ENCODE assay signal across 25 cellular contexts in genomic region chr2:144351687-144352086, GRCh38.
"Had no signal": no experiment of that assay in that cellular context is flagged by ENCODE, and none has a peak within 500 bp of the region (broad histone marks: within the 10 kb centered on the region; RNA-seq: fewer than 3 reads in every experiment).

No MANE protein-coding gene starts in this region.

- H3K9me3 ChIP-seq: adrenal gland, ascending aorta, esophagus squamous epithelium, gastroesophageal sphincter, right lobe of liver, transverse colon, uterus had no signal

- H3K4me3 Mint-ChIP-seq: activated CD8-positive, alpha-beta T cell treated with anti-CD3 and anti-CD28 coated beads, Interleukin-2, amount 10 ng/mL, durations not matched to agents 7 days and 5 days; activated naive CD8-positive, alpha-beta T cell; activated T-helper 17 cell treated with anti-CD3 and anti-CD28 coated beads, Interleukin-2, amount 50 U/mL, for 72 hours; nephron; stimulated activated memory B cell treated with anti-CD40 and anti-IgM and Interleukin-4, amounts not matched to agents 10 μg/mL and 1 μg/mL and 100 μg/mL, for 72 hours; T-helper 2 cell treated with Interferon-gamma antibody and Interleukin-4, amounts not matched to agents 5 μg/mL and 100 μg/mL, for 36 hours had no signal

- H3K27me3 Mint-ChIP-seq: activated naive CD8-positive, alpha-beta T cell; activated T-helper 17 cell treated with anti-CD3 and anti-CD28 coated beads, Interleukin-2, amount 50 U/mL, for 72 hours; stimulated activated memory B cell treated with anti-CD40 and anti-IgM and Interleukin-4, amounts not matched to agents 10 μg/mL and 1 μg/mL and 100 μg/mL, for 72 hours had no signal

- H3K36me3 Mint-ChIP-seq: stimulated activated memory B cell treated with anti-CD40 and anti-IgM and Interleukin-4, amounts not matched to agents 10 μg/mL and 1 μg/mL and 100 μg/mL, for 72 hours had no signal

- FAIRE-seq: islet of Langerhans, small intestine had no signal

- H3K36me3 ChIP-seq: adrenal gland, ascending aorta, esophagus squamous epithelium, gastroesophageal sphincter, right lobe of liver, transverse colon, uterus, WERI-Rb-1 had no signal

- H3K27ac Mint-ChIP-seq: activated CD8-positive, alpha-beta T cell treated with anti-CD3 and anti-CD28 coated beads, Interleukin-2, amount 10 ng/mL, durations not matched to agents 7 days and 5 days; activated naive CD8-positive, alpha-beta T cell; activated T-helper 17 cell treated with anti-CD3 and anti-CD28 coated beads, Interleukin-2, amount 50 U/mL, for 72 hours; stimulated activated memory B cell treated with anti-CD40 and anti-IgM and Interleukin-4, amounts not matched to agents 10 μg/mL and 1 μg/mL and 100 μg/mL, for 72 hours; T-helper 2 cell treated with Interferon-gamma antibody and Interleukin-4, amounts not matched to agents 5 μg/mL and 100 μg/mL, for 36 hours had no signal

- ATAC-seq: activated CD8-positive, alpha-beta T cell treated with anti-CD3 and anti-CD28 coated beads, Interleukin-2, amount 10 ng/mL, durations not matched to agents 7 days and 5 days; activated T-helper 17 cell treated with anti-CD3 and anti-CD28 coated beads, Interleukin-2, amount 50 U/mL, for 72 hours; gastroesophageal sphincter; left cardiac atrium; right lobe of liver; stimulated activated memory B cell treated with anti-CD40 and anti-IgM and Interleukin-4, amounts not matched to agents 10 μg/mL and 1 μg/mL and 100 μg/mL, for 72 hours had no signal

- H3K27ac ChIP-seq: adrenal gland, ascending aorta, esophagus squamous epithelium, gastroesophageal sphincter, right lobe of liver, transverse colon, uterus, WERI-Rb-1 had no signal

- H3K4me1 ChIP-seq: esophagus squamous epithelium, gastroesophageal sphincter, right lobe of liver, uterus had no signal

- H3K4me1 Mint-ChIP-seq: stimulated activated memory B cell treated with anti-CD40 and anti-IgM and Interleukin-4, amounts not matched to agents 10 μg/mL and 1 μg/mL and 100 μg/mL, for 72 hours had no signal

- H3K4me3 ChIP-seq: adrenal gland, ascending aorta, esophagus squamous epithelium, gastroesophageal sphincter, right lobe of liver, transverse colon, uterus had no signal

- DNase-seq: activated CD4-positive, alpha-beta T cell treated with anti-CD3 and anti-CD28 coated beads, Interleukin-2, amount 50 U/mL, for 1 hour; activated CD4-positive, CD25-positive, alpha-beta regulatory T cell treated with anti-CD3 and anti-CD28 coated beads, Interleukin-2, amount 50 U/mL, for 72 hours; activated CD8-positive, alpha-beta T cell treated with anti-CD3 and anti-CD28 coated beads, Interleukin-2, amount 10 ng/mL, durations not matched to agents 7 days and 5 days; activated naive CD4-positive, alpha-beta T cell; adrenal gland; central memory CD4-positive, alpha-beta T cell; effector memory CD4-positive, alpha-beta T cell; esophagus squamous epithelium; head of caudate nucleus; left cardiac atrium; nucleus accumbens; right lobe of liver; small intestine; stimulated activated CD4-positive, alpha-beta T cell treated with anti-CD3 and anti-CD28 coated beads, Interleukin-15, amount 100 ng/mL, for 24 hours; transverse colon; uterus; WERI-Rb-1 had no signal

- H3K27me3 ChIP-seq: adrenal gland, ascending aorta, esophagus squamous epithelium, gastroesophageal sphincter, right lobe of liver, transverse colon, uterus had no signal

- H3K9me3 Mint-ChIP-seq: activated T-helper 17 cell treated with anti-CD3 and anti-CD28 coated beads, Interleukin-2, amount 50 U/mL, for 72 hours; nephron; stimulated activated memory B cell treated with anti-CD40 and anti-IgM and Interleukin-4, amounts not matched to agents 10 μg/mL and 1 μg/mL and 100 μg/mL, for 72 hours; T-helper 2 cell treated with Interferon-gamma antibody and Interleukin-4, amounts not matched to agents 5 μg/mL and 100 μg/mL, for 36 hours had no signal
